In genomic region chr1:160346471-160346870, GRCh38 we compare ENCODE assay signal across 8 cellular contexts. TPM values are rescaled to one million over a fixed set of nuclear protein-coding genes. Genes with fewer than 3 reads are reported as not detected.
"Had no signal": no experiment of that assay in that cellular context is flagged by ENCODE, and none has a peak within 500 bp of the region (broad histone marks: within the 10 kb centered on the region; RNA-seq: fewer than 3 reads in every experiment).

No MANE protein-coding gene starts in this region.

RNA-seq across cellular contexts. Expression of gene NHLH1, which starts 20.4 kb away (rescaled TPM):
- total RNA-seq: body of pancreas, dermis microvascular lymphatic vessel endothelial cell, glomerular endothelial cell, mononuclear cell had no signal
- polyA plus RNA-seq: aorta had no signal

RNA-seq across cellular contexts. Expression of gene VANGL2, which starts 53.9 kb away (rescaled TPM):
- total RNA-seq: activated T-helper 1 cell treated with anti-CD3 and anti-CD28 coated beads, Interleukin-12 subunit alpha, Interleukin-12 subunit beta, Interleukin-2, Interleukin-4 antibody, amounts not matched to agents 30 ng/mL and 10 ng/mL and 1 ng/mL, durations not matched to agents 14 hours and 24 hours and 36 hours; dermis microvascular lymphatic vessel endothelial cell; natural killer cell treated with Interleukin-12 subunit alpha and Interleukin-12 subunit beta and Interleukin-15 and Interleukin-18, amount 100 ng/mL, for 72 hours; T-helper 1 cell treated with Interleukin-12 subunit alpha and Interleukin-12 subunit beta and Interleukin-4 antibody, amounts not matched to agents 30 ng/mL and 1 ng/mL, for 36 hours had no signal
